8 cellular contexts compared by ENCODE assay signal in genomic region chr20:53621482-53622246, GRCh38. TPM values are rescaled to one million over a fixed set of nuclear protein-coding genes. Genes with fewer than 3 reads are reported as not detected.
DNase-seq lines count a peak whose midpoint lies in the region; ATAC-seq and TF ChIP-seq lines count a peak whose summit lies in the region.

No MANE protein-coding gene starts in this region.

- H3K27ac ChIP-seq in coronary artery = peak overlapping the region; percentile 85 to 92
- H3K27ac ChIP-seq in upper lobe of left lung = peak overlapping the region; percentile 60 to 88 (median 86)

- H3K27me3 ChIP-seq in HAP-1 (ENCODE audit: low read depth) (no peaks in the 10 kb centered on the region), upper lobe of left lung (no peaks in the 10 kb centered on the region)

- H3K27ac Mint-ChIP-seq in memory B cell = peak overlapping the region; percentile 90

- H3K4me1 ChIP-seq in HAP-1 (peaks cover 46% of the 10 kb centered on the region), upper lobe of left lung (peaks cover 27 to 38% (median 35%) of the 10 kb centered on the region in 4 donors)

- ATAC-seq in memory B cell (ENCODE audit: low read depth) = no peak
- peak; percentile 75 to 77 for ATAC-seq in upper lobe of left lung (ENCODE audit: low FRiP score in 2 of 2)
- no peak for ATAC-seq in GM21737 (IDR thresholded peaks at IDR 0.05; ENCODE audit: unreplicated experiment)

- WGBS in upper lobe of left lung, 2 donors = 24 to 44% methylated on average over 9 of the region's 9 CpGs

- no peak for TF ChIP-seq POLR2A in upper lobe of left lung (IDR thresholded peaks at IDR 0.05)

- H3K4me3 ChIP-seq in HAP-1 (no peak overlapping the region), coronary artery (peak overlapping the region; percentile 1), upper lobe of left lung (no peak overlapping the region)

- no peaks in the 10 kb centered on the region for H3K27me3 Mint-ChIP-seq in memory B cell

- in situ Hi-C loops in HAP-1 (cut with MboI; ENCODE audit: low sequenced_read_pairs) = no loop called here

- no peaks in the 10 kb centered on the region for H3K36me3 Mint-ChIP-seq in memory B cell

- H3K36me3 ChIP-seq in HAP-1 (replicated peaks) (no peaks in the 10 kb centered on the region), upper lobe of left lung (no peaks in the 10 kb centered on the region)

- no peak for TF ChIP-seq CTCF in coronary artery (IDR thresholded peaks at IDR 0.05)
- no peak for TF ChIP-seq CTCF in upper lobe of left lung (IDR thresholded peaks at IDR 0.05)

- DNase-seq in AG20443 (ENCODE audit: low spot score) (peak; percentile 64), HAP-1 (ENCODE audit: low spot score in 2 of 2) (peak; percentile 59 to 60), RPMI7951 (ENCODE audit: low read depth) (peak; percentile 87), coronary artery (ENCODE audit: low spot score) (peak; percentile 81), memory B cell (ENCODE audit: low spot score in 2 of 2) (no peak), upper lobe of left lung (peak in 1 of 2 donors; percentile 22), midbrain (lab: John Stamatoyannopoulos, UW) (no peak)

- peak overlapping the region; percentile 52 for H3K4me3 Mint-ChIP-seq in memory B cell

- H3K4me1 Mint-ChIP-seq in memory B cell = peaks cover 25% of the 10 kb centered on the region

- H3K9me3 ChIP-seq in HAP-1 (no peaks in the 10 kb centered on the region), upper lobe of left lung (no peaks in the 10 kb centered on the region)

- H3K9me3 Mint-ChIP-seq in memory B cell = no peaks in the 10 kb centered on the region

- no peak for TF ChIP-seq EP300 in upper lobe of left lung (IDR thresholded peaks at IDR 0.05)

RNA-seq across cellular contexts. Expression of gene ZNF217, which starts 28.0 kb away (rescaled TPM):
- 16.8 and 23.1 TPM in 2 replicates for total RNA-seq in RPMI7951 (2014; rRNA removed; shearing (Covaris generic))
- 10 to 100 TPM; 18.7 to 38.4 (median 33.9) TPM for total RNA-seq in upper lobe of left lung

Comparison
In these comparisons a context has a peak if more than half of its experiments do, and no peak if none do; other contexts are left out.
1. DNase-seq: peak in AG20443 (single experiment), HAP-1 (2 of 2), RPMI7951 (single experiment) and coronary artery (single experiment); none in memory B cell (0 of 2) and midbrain (single experiment).
2. ATAC-seq: peak in upper lobe of left lung (2 of 2); none in memory B cell (single experiment) and GM21737 (single experiment).